ENCODE assay signal across 8 cellular contexts in the genomic region with DNA sequence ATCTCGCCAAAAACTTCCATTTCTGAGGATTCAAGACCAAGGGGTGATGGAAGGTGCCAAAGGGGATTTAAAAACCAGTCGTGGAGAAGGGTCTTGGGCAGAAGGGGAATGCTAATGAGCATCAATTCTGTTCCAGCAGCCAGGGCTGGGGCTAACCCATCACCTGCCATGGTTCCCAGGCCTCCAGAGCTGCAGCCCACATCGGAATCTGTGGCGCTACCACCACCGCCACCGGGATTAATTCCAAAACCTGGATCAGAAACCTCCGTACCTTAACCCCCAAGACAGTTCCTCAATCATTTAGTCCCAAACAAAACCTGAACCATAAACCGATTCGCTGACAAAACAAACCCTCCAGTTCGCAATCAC. TPM values are rescaled to one million over a fixed set of nuclear protein-coding genes. Genes with fewer than 3 reads are reported as not detected.
A peak's percentile ranks its signal among the peaks of the same experiment; 100 is the strongest.
DNase-seq lines count a peak whose midpoint lies in the region; ATAC-seq and TF ChIP-seq lines count a peak whose summit lies in the region.

No MANE protein-coding gene starts in this region.

- H3K9me3 Mint-ChIP-seq in central memory CD8-positive, alpha-beta T cell: peaks cover 10% of the 10 kb centered on the region
- peaks cover 19% of the 10 kb centered on the region for H3K9me3 Mint-ChIP-seq in type B pancreatic cell

- H3K4me3 ChIP-seq in lung: peak overlapping the region; percentile 78

- TF ChIP-seq CTCF in lung (IDR thresholded peaks at IDR 0.05; ENCODE audit: control extremely low read depth, extremely low read depth) (no peak), type B pancreatic cell (conservative IDR thresholded peaks at IDR 0.05) (no peak)

- peak overlapping the region; percentile 97 for H3K27ac Mint-ChIP-seq in central memory CD8-positive, alpha-beta T cell (ENCODE audit: low read depth)
- H3K27ac Mint-ChIP-seq in type B pancreatic cell: peak overlapping the region; percentile 99

- peaks cover 17% of the 10 kb centered on the region for H3K4me1 Mint-ChIP-seq in central memory CD8-positive, alpha-beta T cell
- H3K4me1 Mint-ChIP-seq in type B pancreatic cell (ENCODE audit: unreplicated experiment): peaks cover 16% of the 10 kb centered on the region

- ATAC-seq in central memory CD8-positive, alpha-beta T cell (replicated peaks; ENCODE audit: extremely low read depth, poor library complexity, severe bottlenecking): no peak
- ATAC-seq in lung (ENCODE audit: insufficient read depth, low FRiP score): no peak
- no peak for ATAC-seq in GM18519 (IDR thresholded peaks at IDR 0.05; ENCODE audit: low FRiP score, unreplicated experiment)

- DNase-seq in G401 (ENCODE audit: low spot score) (peak; percentile 30), lung (ENCODE audit: low spot score) (no peak), type B pancreatic cell (ENCODE audit: extremely low spot score, unreplicated experiment) (no peak), GOT3 (lab: John Stamatoyannopoulos, UW) (no peak), MV-4-11 (lab: John Stamatoyannopoulos, UW) (no peak)
- DNase-seq in central memory CD8-positive, alpha-beta T cell (ENCODE audit: low spot score in 2 of 2): no peak

- whole genome bisulfite sequencing in lung, 2 donors: 12 to 22% methylated on average over 10 of the region's 10 CpGs

- H3K36me3 Mint-ChIP-seq in central memory CD8-positive, alpha-beta T cell (ENCODE audit: insufficient read depth): peaks cover 5% of the 10 kb centered on the region
- H3K36me3 Mint-ChIP-seq in type B pancreatic cell: peaks cover 35% of the 10 kb centered on the region

- H3K9me3 ChIP-seq in KOPT-K1 (ENCODE audit: insufficient read depth, low read length, poor library complexity, severe bottlenecking): peaks cover 76% of the 10 kb centered on the region
- peaks cover 0 to 13% of the 10 kb centered on the region in 2 donors for H3K9me3 ChIP-seq in lung (ENCODE audit: control insufficient read depth in 2 of 2, insufficient read depth in 1 of 2, low read length in 1 of 2)

- in situ Hi-C loops in G401 (cut with HindIII; ENCODE audit: low sequenced_read_pairs): no loop called here

- H3K4me3 Mint-ChIP-seq in central memory CD8-positive, alpha-beta T cell: peak overlapping the region; percentile 94
- peak overlapping the region; percentile 99 for H3K4me3 Mint-ChIP-seq in type B pancreatic cell

- H3K27ac ChIP-seq in KOPT-K1 (ENCODE audit: low read depth, low read length, poor library complexity, severe bottlenecking): peak overlapping the region; percentile 90
- peak overlapping the region; percentile 88 to 89 for H3K27ac ChIP-seq in lung (ENCODE audit: low read depth in 1 of 2, low read length in 1 of 2)

- peaks cover 25% of the 10 kb centered on the region for H3K36me3 ChIP-seq in KOPT-K1 (ENCODE audit: insufficient read depth, low read length)
- peaks cover under 1 to 4% of the 10 kb centered on the region in 2 donors for H3K36me3 ChIP-seq in lung (ENCODE audit: control insufficient read depth in 2 of 2, insufficient read depth in 2 of 2, low read length in 2 of 2)

- H3K27me3 Mint-ChIP-seq in central memory CD8-positive, alpha-beta T cell: no peaks in the 10 kb centered on the region
- no peaks in the 10 kb centered on the region for H3K27me3 Mint-ChIP-seq in type B pancreatic cell

- H3K27me3 ChIP-seq in lung (ENCODE audit: control insufficient read depth, insufficient read depth): no peaks in the 10 kb centered on the region

- H3K4me1 ChIP-seq in lung (ENCODE audit: control insufficient read depth in 2 of 2, insufficient read depth in 2 of 2, low read length in 2 of 2): no peaks in the 10 kb centered on the region

RNA-seq across cellular contexts. Expression of a gene that starts 0.6 kb away (rescaled TPM):
- 0.62 and 9.8 TPM in 2 replicates for total RNA-seq in G401 (2014; rRNA removed; shearing (Covaris generic))
- total RNA-seq in lung (10 to 100 TPM in 1 of 2 donors, 1 to 10 TPM in 1; 7.5 to 39.9 TPM), type B pancreatic cell (ENCODE audit: low replicate concordance) (10.6 and 14.2 TPM in 2 replicates)
- 1 to 10 TPM; 3.0 to 3.4 TPM for polyA plus RNA-seq in lung

RNA-seq across cellular contexts. Expression of a gene that starts 20.8 kb away (rescaled TPM):
- 7.3 and 20.3 TPM in 2 replicates for total RNA-seq in G401 (2014; rRNA removed; shearing (Covaris generic))
- total RNA-seq in lung: 10 to 100 TPM in 1 of 2 donors, 1 to 10 TPM in 1; 6.7 to 15.1 TPM
- 1 to 10 TPM; 3.0 to 3.6 TPM for polyA plus RNA-seq in lung
- total RNA-seq in type B pancreatic cell (ENCODE audit: low replicate concordance): 10.4 and 14.0 TPM in 2 replicates

RNA-seq across cellular contexts. Expression of a gene that starts 20.8 kb away (rescaled TPM):
- 1.8 and 4.7 TPM in 2 replicates for total RNA-seq in G401 (2014; rRNA removed; shearing (Covaris generic))
- 10 to 100 TPM in 1 of 2 donors, 1 to 10 TPM in 1; 8.7 to 14.4 TPM for total RNA-seq in lung
- polyA plus RNA-seq in lung: 1 to 10 TPM; 7.3 to 8.2 TPM
- total RNA-seq in type B pancreatic cell (ENCODE audit: low replicate concordance): 10.4 and 14.2 TPM in 2 replicates

RNA-seq across cellular contexts. Expression of a gene that starts 41.2 kb away (rescaled TPM):
- 6.5 and 14.4 TPM in 2 replicates for total RNA-seq in G401 (2014; rRNA removed; shearing (Covaris generic))
- 10 to 100 TPM; 10.9 to 17.0 TPM for total RNA-seq in lung
- 10 to 100 TPM in 1 of 2 donors, 1 to 10 TPM in 1; 2.8 to 14.9 TPM for polyA plus RNA-seq in lung
- total RNA-seq in type B pancreatic cell (ENCODE audit: low replicate concordance): 12.7 and 19.1 TPM in 2 replicates
